Comparison of ENCODE assay signal across 4 cellular contexts in the genomic region with DNA sequence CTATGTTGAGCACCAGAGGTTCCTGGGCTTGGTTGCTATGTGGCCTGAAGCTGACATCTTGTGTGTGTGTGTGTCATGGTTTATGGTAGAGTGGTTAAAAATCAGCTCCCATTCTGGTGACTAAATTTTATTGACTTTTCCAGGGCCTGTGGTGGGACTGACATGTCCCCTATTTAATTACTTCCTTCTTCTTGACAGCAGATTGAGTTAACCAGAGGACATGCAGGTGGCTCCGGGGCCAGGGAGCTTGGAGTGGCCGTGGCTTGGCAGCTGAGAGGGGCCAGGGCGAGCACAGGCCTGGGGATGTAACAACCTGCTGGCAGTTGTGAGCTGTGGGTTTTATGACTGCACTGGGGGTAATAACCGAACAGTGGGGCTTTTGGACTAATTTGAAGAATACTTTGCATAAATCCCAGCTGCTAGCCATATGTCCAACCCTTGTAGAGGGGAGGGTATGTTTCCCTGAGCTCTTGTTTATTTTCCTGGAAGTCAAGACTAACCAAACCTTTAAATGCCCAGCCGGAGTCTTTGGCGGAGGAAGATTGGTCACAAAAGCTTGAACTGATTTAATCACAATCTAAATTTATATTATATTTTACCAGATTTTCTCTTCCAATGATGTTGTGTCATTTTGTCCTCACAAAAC.
TF ChIP-seq lines count a peak whose summit lies in the region.

No MANE protein-coding gene starts in this region.

TF ChIP-seq in SK-N-SH, 30 proteins besides CTCF, POLR2A, EP300 and RAD21:
- TF ChIP-seq RCOR1 (IDR thresholded peaks at IDR 0.05; ENCODE audit: low read length) (0 out of 2 replicates have a peak, but pooled peaks have one; percentile 7), SMC3 (IDR thresholded peaks at IDR 0.05; ENCODE audit: low read depth, low read length) (no peak)
- TF ChIP-seq, protein P1, sequence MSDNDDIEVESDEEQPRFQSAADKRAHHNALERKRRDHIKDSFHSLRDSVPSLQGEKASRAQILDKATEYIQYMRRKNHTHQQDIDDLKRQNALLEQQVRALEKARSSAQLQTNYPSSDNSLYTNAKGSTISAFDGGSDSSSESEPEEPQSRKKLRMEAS (IDR thresholded peaks at IDR 0.05; ENCODE audit: low read depth), result no peak

TF ChIP-seq in SK-N-SH treated with all-trans-retinoic acid at 6 μM for 48 hours, 23 proteins besides CTCF, POLR2A, EP300 and RAD21:
- TF ChIP-seq ISL1 (CRISPR knock-in tag; IDR thresholded peaks at IDR 0.05) (no peak), ARNTL (CRISPR knock-in tag; IDR thresholded peaks at IDR 0.05; ENCODE audit: borderline replicate concordance, low read depth) (no peak), RARB (CRISPR knock-in tag; IDR thresholded peaks at IDR 0.05) (no peak), BACH2 (CRISPR knock-in tag; IDR thresholded peaks at IDR 0.05; ENCODE audit: borderline replicate concordance) (no peak), GLIS3 (CRISPR knock-in tag; IDR thresholded peaks at IDR 0.05) (no peak), PPARA (CRISPR knock-in tag; IDR thresholded peaks at IDR 0.05; ENCODE audit: borderline replicate concordance) (no peak), PATZ1 (CRISPR knock-in tag; IDR thresholded peaks at IDR 0.05; ENCODE audit: borderline replicate concordance) (no peak), CREB5 (CRISPR knock-in tag; IDR thresholded peaks at IDR 0.05; ENCODE audit: low read depth) (no peak), ZNF565 (CRISPR knock-in tag; conservative IDR thresholded peaks at IDR 0.05; ENCODE audit: low read depth) (no peak), ZFP3 (CRISPR knock-in tag; IDR thresholded peaks at IDR 0.05) (no peak), OSR1 (CRISPR knock-in tag; IDR thresholded peaks at IDR 0.05) (no peak)

TF ChIP-seq in H1, 55 proteins besides CTCF, POLR2A, EP300 and RAD21:
- TF ChIP-seq HDAC2 (IDR thresholded peaks at IDR 0.05; ENCODE audit: borderline replicate concordance in 1 of 2, low read depth in 2 of 2, low read length in 2 of 2) (no peak), ZNF274 (IDR thresholded peaks at IDR 0.05; ENCODE audit: borderline replicate concordance, extremely low read depth, low read length) (no peak), CBX8 (IDR thresholded peaks at IDR 0.05; ENCODE audit: borderline replicate concordance, low read depth, low read length) (no peak), KDM1A (IDR thresholded peaks at IDR 0.05; ENCODE audit: borderline replicate concordance, low read length) (no peak), EZH2 (IDR thresholded peaks at IDR 0.05; ENCODE audit: low read depth, low read length, severe bottlenecking) (no peak), BRCA1 (IDR thresholded peaks at IDR 0.05; ENCODE audit: low read depth, low read length) (no peak), SP4 (IDR thresholded peaks at IDR 0.05; ENCODE audit: low read length) (no peak), CTBP2 (IDR thresholded peaks at IDR 0.05; ENCODE audit: borderline replicate concordance, insufficient read depth, insufficient read length, low read length) (no peak), TEAD4 (IDR thresholded peaks at IDR 0.05; ENCODE audit: low read depth, low read length) (no peak), KDM4A (IDR thresholded peaks at IDR 0.05; ENCODE audit: low read depth, low read length, severe bottlenecking) (no peak), SIX5 (IDR thresholded peaks at IDR 0.05; ENCODE audit: low read depth, low read length) (no peak), RBBP5 (IDR thresholded peaks at IDR 0.05; ENCODE audit: borderline replicate concordance, low read depth, low read length) (no peak), GABPA (IDR thresholded peaks at IDR 0.05; ENCODE audit: borderline replicate concordance, insufficient read depth, low read length) (no peak), RXRA (IDR thresholded peaks at IDR 0.05; ENCODE audit: insufficient read depth, low read depth, low read length) (no peak), SUZ12 (IDR thresholded peaks at IDR 0.05; ENCODE audit: low read length) (no peak), CHD1 (IDR thresholded peaks at IDR 0.05; ENCODE audit: low read depth, low read length) (no peak), KDM5A (IDR thresholded peaks at IDR 0.05; ENCODE audit: low read length) (no peak)

TF ChIP-seq in GM12891, 5 proteins besides CTCF, POLR2A, EP300 and RAD21:
- TF ChIP-seq SPI1 (IDR thresholded peaks at IDR 0.05; ENCODE audit: low read depth, low read length), result no peak
- no peak for TF ChIP-seq POLR2AphosphoS5 (IDR thresholded peaks at IDR 0.05; ENCODE audit: low read depth, low read length)
- no peak for TF ChIP-seq PAX5 (IDR thresholded peaks at IDR 0.05; ENCODE audit: insufficient read depth, low read length, severe bottlenecking)
- TF ChIP-seq POU2F2 (IDR thresholded peaks at IDR 0.05; ENCODE audit: low read depth, low read length), result no peak
- TF ChIP-seq TAF1 (IDR thresholded peaks at IDR 0.05; ENCODE audit: low read depth, low read length), result no peak
